In genomic region chr7:130362251-130362650, GRCh38 we compare ENCODE assay signal across 26 cellular contexts. TPM values are rescaled to one million over a fixed set of nuclear protein-coding genes. Genes with fewer than 3 reads are reported as not detected.
"Had no signal": no experiment of that assay in that cellular context is flagged by ENCODE, and none has a peak within 500 bp of the region (broad histone marks: within the 10 kb centered on the region; RNA-seq: fewer than 3 reads in every experiment).

No MANE protein-coding gene starts in this region.

- H3K9me3 ChIP-seq: SK-N-SH had no signal

- H3K27me3 Mint-ChIP-seq: activated CD4-positive, alpha-beta memory T cell treated with anti-CD3 and anti-CD28 coated beads, Interleukin-2, amount 10 ng/mL, durations not matched to agents 7 days and 5 days; activated CD4-positive, alpha-beta T cell treated with anti-CD3 and anti-CD28 coated beads, Interleukin-2, amount 10 ng/mL, durations not matched to agents 7 days and 5 days; activated naive CD8-positive, alpha-beta T cell treated with anti-CD3 and anti-CD28 coated beads, Interleukin-2, amount 10 ng/mL, durations not matched to agents 7 days and 5 days had no signal

- H3K36me3 ChIP-seq: adrenal gland, SJCRH30 had no signal

- H3K27ac Mint-ChIP-seq: activated CD4-positive, alpha-beta memory T cell treated with anti-CD3 and anti-CD28 coated beads, Interleukin-2, amount 10 ng/mL, durations not matched to agents 7 days and 5 days; activated CD4-positive, alpha-beta T cell treated with anti-CD3 and anti-CD28 coated beads, Interleukin-2, amount 10 ng/mL, durations not matched to agents 7 days and 5 days; activated naive CD8-positive, alpha-beta T cell treated with anti-CD3 and anti-CD28 coated beads, Interleukin-2, amount 10 ng/mL, durations not matched to agents 7 days and 5 days had no signal

- ATAC-seq: activated T-helper 17 cell treated with anti-CD3 and anti-CD28 coated beads, Interleukin-2, amount 50 U/mL, for 72 hours; PC-3 had no signal

- H3K9ac ChIP-seq: SK-N-SH had no signal

- H3K27ac ChIP-seq: adrenal gland, VCaP had no signal

- H3K4me3 Mint-ChIP-seq: activated CD4-positive, alpha-beta memory T cell treated with anti-CD3 and anti-CD28 coated beads, Interleukin-2, amount 10 ng/mL, durations not matched to agents 7 days and 5 days; activated CD4-positive, alpha-beta T cell treated with anti-CD3 and anti-CD28 coated beads, Interleukin-2, amount 10 ng/mL, durations not matched to agents 7 days and 5 days; activated naive CD8-positive, alpha-beta T cell treated with anti-CD3 and anti-CD28 coated beads, Interleukin-2, amount 10 ng/mL, durations not matched to agents 7 days and 5 days; activated T-helper 17 cell treated with anti-CD3 and anti-CD28 coated beads, Interleukin-2, amount 50 U/mL, for 72 hours had no signal

- H3K27me3 ChIP-seq: adrenal gland, SJCRH30 had no signal

- DNase-seq: activated CD4-positive, alpha-beta memory T cell treated with anti-CD3 and anti-CD28 coated beads, Interleukin-2, amount 10 ng/mL, durations not matched to agents 7 days and 5 days; activated CD4-positive, alpha-beta T cell treated with anti-CD3 and anti-CD28 coated beads, Interleukin-2, amount 10 ng/mL, durations not matched to agents 7 days and 5 days; activated CD4-positive, CD25-positive, alpha-beta regulatory T cell; activated naive CD4-positive, alpha-beta T cell treated with anti-CD3 and anti-CD28 coated beads, Interleukin-2, amount 50 U/mL, for 16 hours; activated naive CD8-positive, alpha-beta T cell treated with anti-CD3 and anti-CD28 coated beads, Interleukin-2, amount 10 ng/mL, durations not matched to agents 7 days and 5 days; activated T-cell treated with anti-CD3 and anti-CD28 coated beads for 4 hours; activated T-cell treated with anti-CD3 and anti-CD28 coated beads, Interleukin-2, amount 50 U/mL, for 48 hours; anterior cingulate cortex; caudate nucleus; Kasumi-1; KBM-7; NCI-H1105 treated with DMSO at 0.1 percent for 48 hours; NCI-H1436 treated with DMSO at 0.1 percent for 48 hours; NCI-H187; NCI-H2081 treated with DMSO at 0.1 percent for 48 hours; NCI-H446; NCI-H524; PC-3; SJCRH30; SK-N-SH; T-helper 1 cell had no signal

- H3K4me3 ChIP-seq: adrenal gland, SJCRH30 had no signal

- H3K4me2 ChIP-seq: SK-N-SH had no signal

RNA-seq across cellular contexts. Expression of gene CPA5, which starts 17.6 kb away (rescaled TPM):
- total RNA-seq: activated CD4-positive, alpha-beta memory T cell treated with anti-CD3 and anti-CD28 coated beads, Interleukin-2, amount 10 ng/mL, durations not matched to agents 7 days and 5 days; activated CD4-positive, alpha-beta T cell treated with anti-CD3 and anti-CD28 coated beads, Interleukin-2, amount 10 ng/mL, durations not matched to agents 7 days and 5 days; PC-3 had no signal

RNA-seq across cellular contexts. Expression of gene CPA1, which starts 18.0 kb away (rescaled TPM):
- total RNA-seq: activated CD4-positive, alpha-beta memory T cell treated with anti-CD3 and anti-CD28 coated beads, Interleukin-2, amount 10 ng/mL, durations not matched to agents 7 days and 5 days; activated CD4-positive, alpha-beta T cell treated with anti-CD3 and anti-CD28 coated beads, Interleukin-2, amount 10 ng/mL, durations not matched to agents 7 days and 5 days; activated CD8-positive, alpha-beta memory T cell treated with anti-CD3 and anti-CD28 coated beads for 36 hours; activated naive CD8-positive, alpha-beta T cell treated with anti-CD3 and anti-CD28 coated beads, Interleukin-2, amount 10 ng/mL, durations not matched to agents 7 days and 5 days; activated T-helper 17 cell treated with anti-CD3 and anti-CD28 coated beads, Interleukin-2, amount 50 U/mL, for 72 hours; PC-3; T-helper 2 cell treated with Interferon-gamma antibody and Interleukin-4, amounts not matched to agents 100 ng/mL and 5 ng/mL, for 36 hours had no signal
